Comparison of ENCODE assay signal across 22 cellular contexts in genomic region chr4:61447918-61448317, GRCh38.
DNase-seq lines count a peak whose midpoint lies in the region; ATAC-seq and TF ChIP-seq lines count a peak whose summit lies in the region.
"Had no signal": no experiment of that assay in that cellular context is flagged by ENCODE, and none has a peak within 500 bp of the region (broad histone marks: within the 10 kb centered on the region; RNA-seq: fewer than 3 reads in every experiment).

No MANE protein-coding gene starts in this region.

- no peaks in the 10 kb centered on the region for H3K79me2 ChIP-seq in mammary epithelial cell (ENCODE audit: insufficient read depth, low read length)

- peaks cover 27% of the 10 kb centered on the region for H3K4me1 Mint-ChIP-seq in MCF 10A (ENCODE audit: insufficient read depth, unreplicated experiment)
- peaks cover 39% of the 10 kb centered on the region for H3K4me1 Mint-ChIP-seq in mesothelial cell of epicardium
- H3K4me1 Mint-ChIP-seq in progenitor cell of endocrine pancreas (ENCODE audit: low read depth): peaks cover 15% of the 10 kb centered on the region
- H3K4me1 Mint-ChIP-seq: CD14-positive monocyte; CD8-positive, alpha-beta memory T cell had no signal

- no peaks in the 10 kb centered on the region for H3K36me3 ChIP-seq in mammary epithelial cell (ENCODE audit: insufficient read depth, low read length)
- H3K36me3 ChIP-seq: BE2C; BLaER1 treated with 17β-estradiol and CSF1 and Interleukin-3, amounts not matched to agents 10 nM and 100 nM had no signal

- DNase-seq in mammary epithelial cell (no peak), MCF 10A (ENCODE audit: unreplicated experiment) (no peak), mesothelial cell of epicardium (ENCODE audit: low spot score in 2 of 2, unreplicated experiment in 2 of 2) (no peak), progenitor cell of endocrine pancreas (ENCODE audit: low spot score, unreplicated experiment) (no peak), GM19240 (ENCODE audit: insufficient read length, low spot score) (no peak), NCI-H2196 (lab: John Stamatoyannopoulos, UW; ENCODE audit: unreplicated experiment) (no peak)
- DNase-seq: AML-193; BE2C; CD4-positive, alpha-beta T cell; CD8-positive, alpha-beta memory T cell; DMS 273 treated with DMSO at 0.1 percent for 48 hours; DMS79; EL; GDM1; GM23248; H7 had no signal

- TF ChIP-seq CTCF in mammary epithelial cell (conservative IDR thresholded peaks at IDR 0.05 in 1 of 2, IDR thresholded peaks at IDR 0.05 in 1 of 2; ENCODE audit: extremely low read depth in 1 of 2, insufficient read depth in 1 of 2, low read depth in 1 of 2, low read length in 2 of 2) (no peak), MCF 10A (IDR thresholded peaks at IDR 0.05; ENCODE audit: unreplicated experiment) (no peak), mesothelial cell of epicardium (IDR thresholded peaks at IDR 0.05; ENCODE audit: unreplicated experiment) (no peak), progenitor cell of endocrine pancreas (IDR thresholded peaks at IDR 0.05; ENCODE audit: unreplicated experiment) (no peak)

- CTCF ChIA-PET in mammary epithelial cell (lab: Charles Lee; ENCODE audit: low non-redundant PET) (no interaction called here), MCF 10A (lab: Yijun Ruan, JAX) (interaction anchor here (0.6 kb wide), 1 partner anchor 1263 kb away, joined by 3 read pairs; no protein-coding TSS in a partner anchor)

- ATAC-seq in GM19328 (IDR thresholded peaks at IDR 0.05; ENCODE audit: unreplicated experiment): no peak
- ATAC-seq: GM12878, HCT116 had no signal

- no peak overlapping the region for H3K4me3 ChIP-seq in mammary epithelial cell (replicated peaks in 1 of 3; ENCODE audit: insufficient read depth in 1 of 3, low read depth in 2 of 3, low read length in 3 of 3)
- H3K4me3 ChIP-seq: BLaER1 treated with 17β-estradiol and CSF1 and Interleukin-3, amounts not matched to agents 10 nM and 100 nM; GM12878; GM23248 had no signal

- H3K9me3 Mint-ChIP-seq in MCF 10A (ENCODE audit: unreplicated experiment): no peaks in the 10 kb centered on the region
- no peaks in the 10 kb centered on the region for H3K9me3 Mint-ChIP-seq in mesothelial cell of epicardium
- H3K9me3 Mint-ChIP-seq in progenitor cell of endocrine pancreas (ENCODE audit: low read depth): no peaks in the 10 kb centered on the region

- H2AFZ ChIP-seq in mammary epithelial cell (ENCODE audit: low read depth, low read length): peak overlapping the region; percentile 48
- H2AFZ ChIP-seq: GM23248 had no signal

- no peak overlapping the region for H3K9ac ChIP-seq in mammary epithelial cell (ENCODE audit: insufficient read depth, low read length)
- H3K9ac ChIP-seq: BLaER1 treated with 17β-estradiol and CSF1 and Interleukin-3, amounts not matched to agents 10 nM and 100 nM; GM23248 had no signal

- BruUV-seq in mammary epithelial cell (replicated peaks; lab: Mats Ljungman, UMichigan) (no TSS peak), MCF 10A (replicated peaks; lab: Mats Ljungman, UMichigan) (no TSS peak)

- no peaks in the 10 kb centered on the region for H3K27me3 Mint-ChIP-seq in MCF 10A (ENCODE audit: insufficient read depth, unreplicated experiment)
- no peaks in the 10 kb centered on the region for H3K27me3 Mint-ChIP-seq in mesothelial cell of epicardium (ENCODE audit: low read depth)
- no peaks in the 10 kb centered on the region for H3K27me3 Mint-ChIP-seq in progenitor cell of endocrine pancreas
- H3K27me3 Mint-ChIP-seq: CD4-positive, alpha-beta T cell; CD8-positive, alpha-beta memory T cell had no signal

- H3K9me3 ChIP-seq in mammary epithelial cell (replicated peaks; ENCODE audit: insufficient read depth, low read length): no peaks in the 10 kb centered on the region
- H3K9me3 ChIP-seq: BE2C; BLaER1 treated with 17β-estradiol and CSF1 and Interleukin-3, amounts not matched to agents 10 nM and 100 nM had no signal

- 100% methylated on average over 1 of the region's 1 CpG for WGBS in mammary epithelial cell (ENCODE audit: low coverage, missing lambda C conversion rate)

- H3K27me3 ChIP-seq in mammary epithelial cell (ENCODE audit: insufficient read depth, low read length): no peaks in the 10 kb centered on the region
- H3K27me3 ChIP-seq: BE2C; BLaER1 treated with 17β-estradiol and CSF1 and Interleukin-3, amounts not matched to agents 10 nM and 100 nM had no signal

- POLR2A ChIA-PET in MCF 10A (lab: Yijun Ruan, JAX): interaction anchor here (0.6 kb wide), 1 partner anchor 38 kb away, joined by 3 read pairs; no protein-coding TSS in a partner anchor

- dilution Hi-C loops in mammary epithelial cell (cut with HindIII; ENCODE audit: low sequenced_read_pairs): no loop called here

- peaks cover 7% of the 10 kb centered on the region for H3K36me3 Mint-ChIP-seq in MCF 10A (ENCODE audit: insufficient read depth, unreplicated experiment)
- H3K36me3 Mint-ChIP-seq in mesothelial cell of epicardium: no peaks in the 10 kb centered on the region
- no peaks in the 10 kb centered on the region for H3K36me3 Mint-ChIP-seq in progenitor cell of endocrine pancreas (ENCODE audit: insufficient read depth)
- H3K36me3 Mint-ChIP-seq: CD14-positive monocyte; CD8-positive, alpha-beta memory T cell had no signal

- H3K27ac Mint-ChIP-seq in MCF 10A (ENCODE audit: low read depth, unreplicated experiment): no peak overlapping the region
- H3K27ac Mint-ChIP-seq in mesothelial cell of epicardium: peak overlapping the region; percentile 8
- H3K27ac Mint-ChIP-seq in progenitor cell of endocrine pancreas: peak overlapping the region; percentile 39
- H3K27ac Mint-ChIP-seq: CD14-positive monocyte; CD4-positive, alpha-beta T cell; CD8-positive, alpha-beta memory T cell had no signal

- no peak overlapping the region for H3K27ac ChIP-seq in mammary epithelial cell (ENCODE audit: insufficient read depth, low read depth, low read length)
- H3K27ac ChIP-seq: 22Rv1; BLaER1 treated with 17β-estradiol and CSF1 and Interleukin-3, amounts not matched to agents 10 nM and 100 nM; GM23248 had no signal

- in situ Hi-C loops in mammary epithelial cell (cut with MboI; ENCODE audit: low sequenced_read_pairs in 2 of 2): no loop called here

- H3K4me3 Mint-ChIP-seq in MCF 10A (ENCODE audit: unreplicated experiment) (no peak overlapping the region), mesothelial cell of epicardium (no peak overlapping the region), progenitor cell of endocrine pancreas (ENCODE audit: low read depth) (no peak overlapping the region)
- H3K4me3 Mint-ChIP-seq: CD14-positive monocyte; CD4-positive, alpha-beta T cell; CD8-positive, alpha-beta memory T cell had no signal

- H3K4me1 ChIP-seq in mammary epithelial cell (ENCODE audit: insufficient read depth, low read length): peaks cover 13% of the 10 kb centered on the region
- H3K4me1 ChIP-seq: BE2C; BLaER1 treated with 17β-estradiol and CSF1 and Interleukin-3, amounts not matched to agents 10 nM and 100 nM had no signal

- no peaks in the 10 kb centered on the region for H4K20me1 ChIP-seq in mammary epithelial cell (ENCODE audit: insufficient read depth, low read length)
- H4K20me1 ChIP-seq: BLaER1 treated with 17β-estradiol and CSF1 and Interleukin-3, amounts not matched to agents 10 nM and 100 nM had no signal

- intact Hi-C loops in mammary epithelial cell (cut with micrococcal nuclease): no loop called here
- intact Hi-C loops in MCF 10A (cut with micrococcal nuclease): no loop called here

- H3K4me2 ChIP-seq in mammary epithelial cell (ENCODE audit: insufficient read depth, low read depth, low read length): no peak overlapping the region
- H3K4me2 ChIP-seq: BLaER1 treated with 17β-estradiol and CSF1 and Interleukin-3, amounts not matched to agents 10 nM and 100 nM had no signal
